Comparison of ENCODE assay signal across 19 cellular contexts in the genomic region with DNA sequence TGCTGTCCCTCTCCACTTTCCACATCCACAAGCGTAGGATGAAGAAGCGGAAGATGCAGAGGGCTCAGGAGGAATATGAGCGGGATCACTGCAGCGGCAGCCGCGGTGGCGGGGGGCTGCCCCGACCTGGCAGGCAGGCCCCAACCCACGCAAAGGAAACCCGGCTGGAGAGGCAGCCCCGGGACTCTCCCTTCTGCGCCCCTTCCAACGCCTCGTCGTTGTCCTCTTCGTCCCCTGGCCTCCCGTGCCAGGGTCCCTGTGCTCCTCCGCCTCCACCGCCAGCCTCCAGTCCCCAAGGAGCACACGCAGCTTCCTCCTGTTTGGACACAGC. TPM values are rescaled to one million over a fixed set of nuclear protein-coding genes. Genes with fewer than 3 reads are reported as not detected.
DNase-seq lines count a peak whose midpoint lies in the region; ATAC-seq and TF ChIP-seq lines count a peak whose summit lies in the region.
"Had no signal": no experiment of that assay in that cellular context is flagged by ENCODE, and none has a peak within 500 bp of the region (broad histone marks: within the 10 kb centered on the region; RNA-seq: fewer than 3 reads in every experiment).

No MANE protein-coding gene starts in this region.

- H3K27me3 Mint-ChIP-seq in GM23338 (ENCODE audit: insufficient read depth, low read depth, poor library complexity): peaks cover 35% of the 10 kb centered on the region
- H3K27me3 Mint-ChIP-seq in activated T-helper 2 cell treated with anti-CD3 and anti-CD28 coated beads, Interferon-gamma antibody, Interleukin-2, Interleukin-4, amounts not matched to agents 10 μg/mL and 5 μg/mL and 100 μg/mL, durations not matched to agents 14 hours and 24 hours and 36 hours (ENCODE audit: low read depth): peaks cover 26% of the 10 kb centered on the region

- no peak overlapping the region for H4K91ac ChIP-seq in trophoblast cell (ENCODE audit: low read depth, low read length)

- no peaks in the 10 kb centered on the region for H3K36me3 Mint-ChIP-seq in GM23338 (ENCODE audit: low read depth)
- no peaks in the 10 kb centered on the region for H3K36me3 Mint-ChIP-seq in activated T-helper 2 cell treated with anti-CD3 and anti-CD28 coated beads, Interferon-gamma antibody, Interleukin-2, Interleukin-4, amounts not matched to agents 10 μg/mL and 5 μg/mL and 100 μg/mL, durations not matched to agents 14 hours and 24 hours and 36 hours (ENCODE audit: low read depth)
- H3K36me3 Mint-ChIP-seq: CD4-positive, CD25-positive, alpha-beta regulatory T cell had no signal

- H3K4ac ChIP-seq in trophoblast cell (ENCODE audit: low read depth, low read length): no peak overlapping the region

- no peak overlapping the region for H4K8ac ChIP-seq in trophoblast cell (ENCODE audit: low read depth, low read length)

- no peak overlapping the region for H3K27ac Mint-ChIP-seq in GM23338
- no peak overlapping the region for H3K27ac Mint-ChIP-seq in activated T-helper 2 cell treated with anti-CD3 and anti-CD28 coated beads, Interferon-gamma antibody, Interleukin-2, Interleukin-4, amounts not matched to agents 10 μg/mL and 5 μg/mL and 100 μg/mL, durations not matched to agents 14 hours and 24 hours and 36 hours
- H3K27ac Mint-ChIP-seq: CD4-positive, CD25-positive, alpha-beta regulatory T cell; stimulated activated memory B cell treated with anti-CD40 and anti-IgM and Interleukin-4, amounts not matched to agents 10 μg/mL and 1 μg/mL and 100 μg/mL, for 72 hours had no signal

- H3K4me3 ChIP-seq in GM23338: peak overlapping the region; percentile 68
- peak overlapping the region; percentile 30 to 59 for H3K4me3 ChIP-seq in ascending aorta
- no peak overlapping the region for H3K4me3 ChIP-seq in hepatocyte
- peak overlapping the region in 3 of 4 donors; percentile 29 to 50 (median 40) for H3K4me3 ChIP-seq in gastrocnemius medialis
- no peak overlapping the region for H3K4me3 ChIP-seq in trophoblast cell (ENCODE audit: low read depth, low read length)

- in situ Hi-C loops in gastrocnemius medialis (cut with MboI; ENCODE audit: low sequenced_read_pairs in 4 of 4): no loop called here

- H3K9me3 ChIP-seq in ascending aorta: no peaks in the 10 kb centered on the region
- H3K9me3 ChIP-seq in hepatocyte (ENCODE audit: low read depth): no peaks in the 10 kb centered on the region
- H3K9me3 ChIP-seq in gastrocnemius medialis: no peaks in the 10 kb centered on the region
- H3K9me3 ChIP-seq in trophoblast cell (ENCODE audit: insufficient read depth, low read depth, low read length): peaks cover 2% of the 10 kb centered on the region
- H3K9me3 ChIP-seq: right atrium auricular region, vagina had no signal

- TF ChIP-seq CTCF in GM23338 (conservative IDR thresholded peaks at IDR 0.05; ENCODE audit: low read depth in 2 of 2) (no peak), ascending aorta (IDR thresholded peaks at IDR 0.05) (no peak), hepatocyte (IDR thresholded peaks at IDR 0.05; ENCODE audit: poor library complexity) (no peak), gastrocnemius medialis (IDR thresholded peaks at IDR 0.05 in 4 of 5, conservative IDR thresholded peaks at IDR 0.05 in 1 of 5) (no peak)

- DNase-seq in GM23338 (ENCODE audit: low spot score): peak; percentile 9
- no peak for DNase-seq in ascending aorta (ENCODE audit: low spot score in 2 of 2)
- DNase-seq in hepatocyte (ENCODE audit: low spot score): no peak
- no peak for DNase-seq in gastrocnemius medialis
- DNase-seq in kidney glomerular epithelial cell (lab: John Stamatoyannopoulos, UW): no peak
- no peak for DNase-seq in trophoblast cell
- no peak for DNase-seq in activated T-helper 2 cell treated with anti-CD3 and anti-CD28 coated beads, Interferon-gamma antibody, Interleukin-2, Interleukin-4, amounts not matched to agents 10 μg/mL and 5 μg/mL and 100 μg/mL, durations not matched to agents 14 hours and 24 hours and 36 hours (ENCODE audit: low spot score)
- no peak for DNase-seq in NCI-H2029 (lab: John Stamatoyannopoulos, UW)
- DNase-seq: CD4-positive, CD25-positive, alpha-beta regulatory T cell; effector memory CD4-positive, alpha-beta T cell; foreskin melanocyte; GF-D8; GOT3; KG1; left cardiac atrium; NCI-H1694 treated with DMSO at 0.1 percent for 48 hours had no signal

- no peak overlapping the region for H4K12ac ChIP-seq in trophoblast cell (ENCODE audit: low read depth, low read length)

- H3K4me2 ChIP-seq in GM23338: peak overlapping the region; percentile 91
- H3K4me2 ChIP-seq in hepatocyte: peak overlapping the region; percentile 96
- no peak overlapping the region for H3K4me2 ChIP-seq in trophoblast cell (ENCODE audit: low read length)

- H3K9me2 ChIP-seq in GM23338 (ENCODE audit: insufficient read depth) (no peaks in the 10 kb centered on the region), hepatocyte (replicated peaks; ENCODE audit: insufficient read depth) (no peaks in the 10 kb centered on the region)

- no peak overlapping the region for H3K14ac ChIP-seq in trophoblast cell (ENCODE audit: low read length)

- intact Hi-C loops in ascending aorta (cut with DNase I) (no loop called here), gastrocnemius medialis (cut with DNase I; ENCODE audit: low total_unique reads) (no loop called here)
- intact Hi-C loops in activated T-helper 2 cell treated with anti-CD3 and anti-CD28 coated beads, Interferon-gamma antibody, Interleukin-2, Interleukin-4, amounts not matched to agents 10 μg/mL and 5 μg/mL and 100 μg/mL, durations not matched to agents 14 hours and 24 hours and 36 hours (cut with micrococcal nuclease): no loop called here

- H3K9me3 Mint-ChIP-seq in GM23338: no peaks in the 10 kb centered on the region
- H3K9me3 Mint-ChIP-seq in activated T-helper 2 cell treated with anti-CD3 and anti-CD28 coated beads, Interferon-gamma antibody, Interleukin-2, Interleukin-4, amounts not matched to agents 10 μg/mL and 5 μg/mL and 100 μg/mL, durations not matched to agents 14 hours and 24 hours and 36 hours: no peaks in the 10 kb centered on the region

- H2AFZ ChIP-seq in GM23338 (peak overlapping the region; percentile 96), hepatocyte (no peak overlapping the region), trophoblast cell (ENCODE audit: insufficient read depth, low read length, poor library complexity) (no peak overlapping the region)

- H3K18ac ChIP-seq in trophoblast cell (ENCODE audit: low read length): no peak overlapping the region

- H3K4me1 Mint-ChIP-seq in GM23338: peaks cover 8% of the 10 kb centered on the region
- no peaks in the 10 kb centered on the region for H3K4me1 Mint-ChIP-seq in activated T-helper 2 cell treated with anti-CD3 and anti-CD28 coated beads, Interferon-gamma antibody, Interleukin-2, Interleukin-4, amounts not matched to agents 10 μg/mL and 5 μg/mL and 100 μg/mL, durations not matched to agents 14 hours and 24 hours and 36 hours (ENCODE audit: low read depth)
- H3K4me1 Mint-ChIP-seq: stimulated activated memory B cell treated with anti-CD40 and anti-IgM and Interleukin-4, amounts not matched to agents 10 μg/mL and 1 μg/mL and 100 μg/mL, for 72 hours had no signal

- no peak overlapping the region for H3K9ac ChIP-seq in trophoblast cell (ENCODE audit: low read length)

- no peaks in the 10 kb centered on the region for H3F3A ChIP-seq in GM23338 (replicated peaks; ENCODE audit: low read depth)

- H3K27ac ChIP-seq in GM23338 (ENCODE audit: low read depth) (no peak overlapping the region), ascending aorta (no peak overlapping the region), hepatocyte (no peak overlapping the region), gastrocnemius medialis (no peak overlapping the region), trophoblast cell (ENCODE audit: low read depth, low read length) (no peak overlapping the region)
- H3K27ac ChIP-seq: right atrium auricular region, vagina had no signal

- H4K20me1 ChIP-seq in GM23338 (replicated peaks; ENCODE audit: insufficient read depth) (peaks cover 13% of the 10 kb centered on the region), hepatocyte (ENCODE audit: insufficient read depth, poor library complexity, severe bottlenecking) (no peaks in the 10 kb centered on the region)

- no peaks in the 10 kb centered on the region for H3K79me2 ChIP-seq in GM23338 (replicated peaks; ENCODE audit: insufficient read depth)
- no peaks in the 10 kb centered on the region for H3K79me2 ChIP-seq in hepatocyte
- H3K79me2 ChIP-seq in trophoblast cell (ENCODE audit: control insufficient read depth, insufficient read depth, low read length, poor library complexity): no peaks in the 10 kb centered on the region

- no peak overlapping the region for H2AK5ac ChIP-seq in trophoblast cell (ENCODE audit: low read length)

- H2BK5ac ChIP-seq in trophoblast cell (ENCODE audit: low read depth, low read length, poor library complexity): no peak overlapping the region

- H3K79me1 ChIP-seq in trophoblast cell (ENCODE audit: low read length): no peaks in the 10 kb centered on the region

- H3K27me3 ChIP-seq in GM23338 (ENCODE audit: insufficient read depth) (peaks cover 49% of the 10 kb centered on the region), ascending aorta (no peaks in the 10 kb centered on the region), hepatocyte (peaks cover 67% of the 10 kb centered on the region), gastrocnemius medialis (peaks cover 24 to 42% (median 31%) of the 10 kb centered on the region in 3 donors), trophoblast cell (ENCODE audit: insufficient read depth, low read length) (peaks cover 32% of the 10 kb centered on the region)
- H3K27me3 ChIP-seq: right atrium auricular region, vagina had no signal

- peak overlapping the region; percentile 76 for H3K4me3 Mint-ChIP-seq in GM23338
- H3K4me3 Mint-ChIP-seq in activated T-helper 2 cell treated with anti-CD3 and anti-CD28 coated beads, Interferon-gamma antibody, Interleukin-2, Interleukin-4, amounts not matched to agents 10 μg/mL and 5 μg/mL and 100 μg/mL, durations not matched to agents 14 hours and 24 hours and 36 hours (ENCODE audit: low read depth): no peak overlapping the region
- H3K4me3 Mint-ChIP-seq: CD4-positive, CD25-positive, alpha-beta regulatory T cell; stimulated activated memory B cell treated with anti-CD40 and anti-IgM and Interleukin-4, amounts not matched to agents 10 μg/mL and 1 μg/mL and 100 μg/mL, for 72 hours had no signal

- H3K36me3 ChIP-seq in GM23338 (ENCODE audit: insufficient read depth) (no peaks in the 10 kb centered on the region; the same call in 1 of the 2 replicates), ascending aorta (no peaks in the 10 kb centered on the region), hepatocyte (replicated peaks; ENCODE audit: insufficient read depth, low read depth) (no peaks in the 10 kb centered on the region), gastrocnemius medialis (no peaks in the 10 kb centered on the region), trophoblast cell (ENCODE audit: control insufficient read depth in 1 of 2, insufficient read depth in 2 of 2, low read length in 2 of 2) (no peaks in the 10 kb centered on the region)
- H3K36me3 ChIP-seq: right atrium auricular region, vagina had no signal

- no peaks in the 10 kb centered on the region; the same call in 1 of the 2 replicates for H3K4me1 ChIP-seq in GM23338 (ENCODE audit: insufficient read depth)
- peaks cover 3% of the 10 kb centered on the region in 2 donors for H3K4me1 ChIP-seq in ascending aorta
- no peaks in the 10 kb centered on the region for H3K4me1 ChIP-seq in hepatocyte (ENCODE audit: insufficient read depth)
- H3K4me1 ChIP-seq in gastrocnemius medialis: peaks cover 5 to 6% of the 10 kb centered on the region in 2 donors
- peaks cover 2 to 6% of the 10 kb centered on the region in 2 experiments for H3K4me1 ChIP-seq in trophoblast cell (ENCODE audit: control insufficient read depth in 1 of 2, insufficient read depth in 2 of 2, low read length in 2 of 2)

- H2BK12ac ChIP-seq in trophoblast cell (ENCODE audit: low read length): no peak overlapping the region

- H2BK120ac ChIP-seq in trophoblast cell (ENCODE audit: insufficient read depth, low read length, poor library complexity): no peak overlapping the region

- no peak overlapping the region for H3K23ac ChIP-seq in trophoblast cell (ENCODE audit: low read length)

- ATAC-seq in GM23338 (no peak), gastrocnemius medialis (no peak)
- ATAC-seq: stimulated activated memory B cell treated with anti-CD40 and anti-IgM and Interleukin-4, amounts not matched to agents 10 μg/mL and 1 μg/mL and 100 μg/mL, for 72 hours had no signal

- TF ChIP-seq POLR2A in gastrocnemius medialis (IDR thresholded peaks at IDR 0.05): no peak

- WGBS in hepatocyte (ENCODE audit: low lambda C conversion rate, missing lambda C conversion rate): 36% methylated on average over 16 of the region's 20 CpGs
- no CpG with 5 or more reads among the region's 20 CpGs for WGBS in trophoblast cell (ENCODE audit: extremely low coverage, insufficient coverage, insufficient read length)

RNA-seq across cellular contexts. Expression of a gene that starts 1.8 kb away (rescaled TPM):
- 0.31 and 0.56 TPM in 2 replicates for total RNA-seq in GM23338 (2014; rRNA removed; shearing (Covaris generic))
- 0.40 and 0.50 TPM in 2 replicates for polyA plus RNA-seq in GM23338 (2016; fragmentation: Nextera tagmentation; extraction: Ambion mirVana)
- total RNA-seq in ascending aorta: not detected
- total RNA-seq in hepatocyte: 0.13 and 0.52 TPM in 2 replicates
- polyA plus RNA-seq in hepatocyte: 0.09 TPM in 1 of 2 replicates, not detected in the other
- not detected for total RNA-seq in gastrocnemius medialis
- polyA plus RNA-seq in trophoblast cell (2013): under 0.01 TPM in 1 of 2 replicates, not detected in the other
- total RNA-seq in activated T-helper 2 cell treated with anti-CD3 and anti-CD28 coated beads, Interferon-gamma antibody, Interleukin-2, Interleukin-4, amounts not matched to agents 10 μg/mL and 5 μg/mL and 100 μg/mL, durations not matched to agents 14 hours and 24 hours and 36 hours: not detected in 2 replicates
- total RNA-seq: CD4-positive, CD25-positive, alpha-beta regulatory T cell; left cardiac atrium; right atrium auricular region; vagina had no signal
- polyA plus RNA-seq: CD4-positive, CD25-positive, alpha-beta regulatory T cell had no signal

Comparison
In these comparisons a context has a peak if more than half of its experiments do, and no peak if none do; other contexts are left out.
1. H3K4me3 ChIP-seq: peak in GM23338 (single experiment), ascending aorta (2 of 2) and gastrocnemius medialis (3 of 4); none in hepatocyte (single experiment) and trophoblast cell (single experiment).